Comparison of ENCODE assay signal across 11 cellular contexts in genomic region chr15:28885289-28885629, GRCh38. TPM values are rescaled to one million over a fixed set of nuclear protein-coding genes. Genes with fewer than 3 reads are reported as not detected.
DNase-seq lines count a peak whose midpoint lies in the region; FAIRE-seq and TF ChIP-seq lines count a peak whose summit lies in the region.
"Had no signal": no experiment of that assay in that cellular context is flagged by ENCODE, and none has a peak within 500 bp of the region (broad histone marks: within the 10 kb centered on the region; RNA-seq: fewer than 3 reads in every experiment).

No MANE protein-coding gene starts in this region.

- DNase-seq in right atrium auricular region (ENCODE audit: low spot score): no peak
- DNase-seq in cardiac septum (ENCODE audit: low spot score): no peak
- no peak for DNase-seq in chondrocyte (ENCODE audit: low spot score)
- no peak for DNase-seq in GM19238 (ENCODE audit: insufficient read length, low spot score)
- no peak for DNase-seq in stimulated activated CD4-positive, alpha-beta T cell treated with anti-CD3 and anti-CD28 coated beads, Interleukin-4, amount 100 ng/mL, for 1 hour
- DNase-seq in RCC 7860 (ENCODE audit: low spot score): no peak
- DNase-seq in ACHN: no peak
- DNase-seq: DND-41, Kasumi-1 had no signal

- intact Hi-C loops in cardiac septum (cut with DNase I): no loop called here

- in situ Hi-C loops in ACHN (cut with HindIII; ENCODE audit: low pct_ligation_motif_present, low pct_unique_long_range_greater_than_20kb, low sequenced_read_pairs): no loop called here

- H3K4me3 ChIP-seq in right atrium auricular region: peak overlapping the region; percentile 34 to 53
- peak overlapping the region; percentile 41 for H3K4me3 ChIP-seq in mononuclear cell (ENCODE audit: low read length)

- H3K4me1 Mint-ChIP-seq in chondrocyte (ENCODE audit: low read depth): peaks cover 33% of the 10 kb centered on the region

- no peaks in the 10 kb centered on the region for H3K36me3 Mint-ChIP-seq in chondrocyte (ENCODE audit: low read depth)

- H3K4me1 ChIP-seq in right atrium auricular region: peaks cover 0 to 13% of the 10 kb centered on the region in 2 donors
- peaks cover 13% of the 10 kb centered on the region for H3K4me1 ChIP-seq in mononuclear cell (ENCODE audit: insufficient read depth, low read length)

- no peak overlapping the region for H3K27ac ChIP-seq in right atrium auricular region

- H3K27me3 ChIP-seq in right atrium auricular region: peaks cover 0 to 8% of the 10 kb centered on the region in 2 donors
- peaks cover 12% of the 10 kb centered on the region for H3K27me3 ChIP-seq in mononuclear cell (ENCODE audit: insufficient read depth, low read length)

- H3K36me3 ChIP-seq in right atrium auricular region: no peaks in the 10 kb centered on the region

- H3K27ac Mint-ChIP-seq in chondrocyte (ENCODE audit: unreplicated experiment): no peak overlapping the region

- H3K9me3 ChIP-seq in right atrium auricular region (no peaks in the 10 kb centered on the region), mononuclear cell (ENCODE audit: low read depth, low read length) (no peaks in the 10 kb centered on the region)

- no peak for TF ChIP-seq CTCF in right atrium auricular region (IDR thresholded peaks at IDR 0.05)
- no peak for TF ChIP-seq CTCF in chondrocyte (IDR thresholded peaks at IDR 0.05)

- no peak for FAIRE-seq in RCC 7860 (lab: Jason Lieb, UNC)

- no peaks in the 10 kb centered on the region for H3K27me3 Mint-ChIP-seq in chondrocyte (ENCODE audit: low read depth)

- peak overlapping the region; percentile 42 for H3K4me3 Mint-ChIP-seq in chondrocyte (ENCODE audit: unreplicated experiment)

- no peaks in the 10 kb centered on the region for H3K9me3 Mint-ChIP-seq in chondrocyte (ENCODE audit: low read depth)

RNA-seq across cellular contexts. Expression of gene APBA2, which starts 0.5 kb away (rescaled TPM):
- total RNA-seq in right atrium auricular region (under 1 TPM; 0.47 to 0.48 TPM), cardiac septum (0.57 TPM), chondrocyte (26.4 to 30.4 TPM (median 28.7 TPM) in 3 replicates), mononuclear cell (78.6 TPM)
- total RNA-seq: myocyte had no signal

RNA-seq across cellular contexts. Expression of gene GOLGA6L7, which starts 36.8 kb away (rescaled TPM):
- total RNA-seq in right atrium auricular region: not detected
- total RNA-seq in cardiac septum: not detected
- not detected in 3 replicates for total RNA-seq in chondrocyte
- total RNA-seq in mononuclear cell: not detected
- total RNA-seq: myocyte had no signal

Comparison
In these comparisons a context has a peak if more than half of its experiments do, and no peak if none do; other contexts are left out.
1. RNA of gene APBA2, which starts 0.5 kb away (total RNA-seq): 78.6 TPM in mononuclear cell (single experiment) and 26.4 to 30.4 TPM in chondrocyte; 0.57 TPM in cardiac septum (single experiment) and 0.47 to 0.48 TPM in right atrium auricular region; every median in the first group is over 10 times any median in the second.